ENCODE assay signal across 8 cellular contexts in the genomic region with DNA sequence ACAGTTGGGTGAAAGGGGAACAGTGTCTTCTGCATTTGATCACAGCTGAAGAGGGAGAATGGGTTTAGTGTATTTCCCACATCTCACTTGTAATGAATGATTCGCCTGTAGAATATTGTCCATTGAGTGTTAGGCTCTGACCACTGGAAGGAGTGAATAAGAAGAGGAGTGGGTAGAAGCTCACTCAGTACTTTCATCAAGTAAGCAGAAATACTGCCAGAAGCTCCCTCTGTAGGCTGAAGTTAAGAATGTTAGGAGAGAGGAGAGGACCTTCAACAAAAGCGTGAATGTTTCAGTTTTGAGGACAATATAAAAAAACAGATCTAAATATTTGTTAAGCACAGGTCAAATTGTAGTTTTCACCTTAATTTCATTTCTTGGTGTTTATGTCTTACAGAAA. TPM values are rescaled to one million over a fixed set of nuclear protein-coding genes. Genes with fewer than 3 reads are reported as not detected.
DNase-seq lines count a peak whose midpoint lies in the region; ATAC-seq and TF ChIP-seq lines count a peak whose summit lies in the region.

No MANE protein-coding gene starts in this region.

- POLR2A ChIA-PET in RWPE1 (lab: Yijun Ruan, JAX; ENCODE audit: low non-redundant PET), result no interaction called here

- peaks cover 0 to 2% (median 0%) of the 10 kb centered on the region in 4 donors for H3K4me1 ChIP-seq in stomach

- no peaks in the 10 kb centered on the region for H3K4me1 Mint-ChIP-seq in activated naive CD8-positive, alpha-beta T cell treated with anti-CD3 and anti-CD28 coated beads, Interleukin-2, amount 50 U/mL, for 24 hours
- H3K4me1 Mint-ChIP-seq in activated naive CD8-positive, alpha-beta T cell treated with anti-CD3 and anti-CD28 coated beads for 36 hours, result no peaks in the 10 kb centered on the region
- H3K4me1 Mint-ChIP-seq in T-helper 2 cell treated with Interferon-gamma antibody and Interleukin-4, amounts not matched to agents 5 μg/mL and 100 μg/mL, for 36 hours (ENCODE audit: low read depth), result no peaks in the 10 kb centered on the region

- TF ChIP-seq CTCF in RWPE1 (conservative IDR thresholded peaks at IDR 0.05; ENCODE audit: low read depth), result peak; percentile 25
- peak; percentile 49 for TF ChIP-seq CTCF in foreskin fibroblast (IDR thresholded peaks at IDR 0.05; ENCODE audit: low read depth, low read length)
- peak in 4 of 7 experiments; percentile 13 to 28 (median 23) for TF ChIP-seq CTCF in stomach (IDR thresholded peaks at IDR 0.05)

- CTCF ChIA-PET in RWPE1 (lab: Yijun Ruan, JAX), result interaction anchor here (0.5 to 1.0 kb wide), 5 partner anchors 14 to 294 kb away, joined by 3 to 4 read pairs (median 3); no protein-coding TSS in a partner anchor

- H3K27ac ChIP-seq in RWPE1, result no peak overlapping the region
- H3K27ac ChIP-seq in stomach, result no peak overlapping the region

- peak; percentile 36 for ATAC-seq in activated naive CD8-positive, alpha-beta T cell treated with anti-CD3 and anti-CD28 coated beads, Interleukin-2, amount 50 U/mL, for 24 hours

- TF ChIP-seq EP300 in stomach (IDR thresholded peaks at IDR 0.05), result no peak

- intact Hi-C loops in stomach (cut with DNase I; ENCODE audit: low total_unique reads), result no loop called here

- H3K9me3 ChIP-seq in stomach, result no peaks in the 10 kb centered on the region

- H3K36me3 ChIP-seq in stomach, result peaks cover 0 to 8% (median 2%) of the 10 kb centered on the region in 4 donors

- no peaks in the 10 kb centered on the region for H3K27me3 ChIP-seq in stomach

- H3K27me3 Mint-ChIP-seq in activated naive CD8-positive, alpha-beta T cell treated with anti-CD3 and anti-CD28 coated beads, Interleukin-2, amount 50 U/mL, for 24 hours, result peaks cover 2% of the 10 kb centered on the region
- H3K27me3 Mint-ChIP-seq in activated naive CD8-positive, alpha-beta T cell treated with anti-CD3 and anti-CD28 coated beads for 36 hours, result no peaks in the 10 kb centered on the region
- H3K27me3 Mint-ChIP-seq in T-helper 2 cell treated with Interferon-gamma antibody and Interleukin-4, amounts not matched to agents 5 μg/mL and 100 μg/mL, for 36 hours (ENCODE audit: low read depth), result no peaks in the 10 kb centered on the region

- H3K27ac Mint-ChIP-seq in activated naive CD8-positive, alpha-beta T cell treated with anti-CD3 and anti-CD28 coated beads, Interleukin-2, amount 50 U/mL, for 24 hours, result no peak overlapping the region
- no peak overlapping the region for H3K27ac Mint-ChIP-seq in activated naive CD8-positive, alpha-beta T cell treated with anti-CD3 and anti-CD28 coated beads for 36 hours
- H3K27ac Mint-ChIP-seq in T-helper 2 cell treated with Interferon-gamma antibody and Interleukin-4, amounts not matched to agents 5 μg/mL and 100 μg/mL, for 36 hours, result no peak overlapping the region

- H3K4me3 ChIP-seq in foreskin fibroblast (ENCODE audit: low read depth in 1 of 2, low read length in 2 of 2) (no peak overlapping the region), stomach (no peak overlapping the region)

- H3K36me3 Mint-ChIP-seq in activated naive CD8-positive, alpha-beta T cell treated with anti-CD3 and anti-CD28 coated beads, Interleukin-2, amount 50 U/mL, for 24 hours (ENCODE audit: low read depth), result no peaks in the 10 kb centered on the region
- no peaks in the 10 kb centered on the region for H3K36me3 Mint-ChIP-seq in activated naive CD8-positive, alpha-beta T cell treated with anti-CD3 and anti-CD28 coated beads for 36 hours
- no peaks in the 10 kb centered on the region for H3K36me3 Mint-ChIP-seq in T-helper 2 cell treated with Interferon-gamma antibody and Interleukin-4, amounts not matched to agents 5 μg/mL and 100 μg/mL, for 36 hours (ENCODE audit: low read depth)

- WGBS in stomach, 5 donors, result 55 to 62% (median 59%) methylated on average over 2 of the region's 2 CpGs

- no peaks in the 10 kb centered on the region for H3K9me3 Mint-ChIP-seq in activated naive CD8-positive, alpha-beta T cell treated with anti-CD3 and anti-CD28 coated beads, Interleukin-2, amount 50 U/mL, for 24 hours
- H3K9me3 Mint-ChIP-seq in activated naive CD8-positive, alpha-beta T cell treated with anti-CD3 and anti-CD28 coated beads for 36 hours, result no peaks in the 10 kb centered on the region
- H3K9me3 Mint-ChIP-seq in T-helper 2 cell treated with Interferon-gamma antibody and Interleukin-4, amounts not matched to agents 5 μg/mL and 100 μg/mL, for 36 hours, result no peaks in the 10 kb centered on the region

- no peak overlapping the region for H3K4me3 Mint-ChIP-seq in activated naive CD8-positive, alpha-beta T cell treated with anti-CD3 and anti-CD28 coated beads, Interleukin-2, amount 50 U/mL, for 24 hours
- H3K4me3 Mint-ChIP-seq in activated naive CD8-positive, alpha-beta T cell treated with anti-CD3 and anti-CD28 coated beads for 36 hours, result no peak overlapping the region
- H3K4me3 Mint-ChIP-seq in T-helper 2 cell treated with Interferon-gamma antibody and Interleukin-4, amounts not matched to agents 5 μg/mL and 100 μg/mL, for 36 hours, result no peak overlapping the region

- no peak for DNase-seq in activated naive CD8-positive, alpha-beta T cell treated with anti-CD3 and anti-CD28 coated beads, Interleukin-2, amount 50 U/mL, for 24 hours
- no peak for DNase-seq in activated naive CD8-positive, alpha-beta T cell treated with anti-CD3 and anti-CD28 coated beads for 36 hours
- DNase-seq in RWPE1 (ENCODE audit: low spot score) (no peak), foreskin fibroblast (peak; percentile 24 to 50), stomach (no peak), activated T-cell treated with anti-CD3 and anti-CD28 coated beads for 4 hours (no peak)
- DNase-seq in stimulated activated CD8-positive, alpha-beta memory T cell treated with anti-CD3 and anti-CD28 coated beads, Interleukin-4, amount 100 ng/mL, for 48 hours, result no peak
- no peak for DNase-seq in T-helper 2 cell treated with Interferon-gamma antibody and Interleukin-4, amounts not matched to agents 5 μg/mL and 100 μg/mL, for 36 hours (ENCODE audit: low spot score)

- no peak for TF ChIP-seq POLR2A in stomach (IDR thresholded peaks at IDR 0.05)

RNA-seq across cellular contexts. Expression of gene FSD1L, which starts 27.5 kb away (rescaled TPM):
- total RNA-seq in activated naive CD8-positive, alpha-beta T cell treated with anti-CD3 and anti-CD28 coated beads for 36 hours, result 1 to 10 TPM; 2.1 to 3.0 TPM
- total RNA-seq in stomach, result 10 to 100 TPM in 1 of 5 donors, 1 to 10 TPM in 3, not detected in 1; 3.0 to 13.2 (median 3.4) TPM
- 1 to 10 TPM in 2 of 3 donors, under 1 TPM in 1; 0.78 to 1.2 (median 1.1) TPM for polyA plus RNA-seq in stomach

Comparison
In these comparisons a context has a peak if more than half of its experiments do, and no peak if none do; other contexts are left out.
1. DNase-seq: peak in foreskin fibroblast (2 of 2); none in activated naive CD8-positive, alpha-beta T cell treated with anti-CD3 and anti-CD28 coated beads, Interleukin-2, amount 50 U/mL, for 24 hours (single experiment), activated naive CD8-positive, alpha-beta T cell treated with anti-CD3 and anti-CD28 coated beads for 36 hours (single experiment), RWPE1 (single experiment), stomach (single experiment), activated T-cell treated with anti-CD3 and anti-CD28 coated beads for 4 hours (single experiment), stimulated activated CD8-positive, alpha-beta memory T cell treated with anti-CD3 and anti-CD28 coated beads, Interleukin-4, amount 100 ng/mL, for 48 hours (single experiment) and T-helper 2 cell treated with Interferon-gamma antibody and Interleukin-4, amounts not matched to agents 5 μg/mL and 100 μg/mL, for 36 hours (single experiment).
2. Peak in every context shown above with its lines, with median percentiles within 50 percentile points of each other: CTCF ChIP-seq.